ENCODE assay signal across 10 cellular contexts in genomic region chrX:118499295-118499694, GRCh38. TPM values are rescaled to one million over a fixed set of nuclear protein-coding genes. Genes with fewer than 3 reads are reported as not detected.
DNase-seq lines count a peak whose midpoint lies in the region; FAIRE-seq and TF ChIP-seq lines count a peak whose summit lies in the region.
"Had no signal": no experiment of that assay in that cellular context is flagged by ENCODE, and none has a peak within 500 bp of the region (broad histone marks: within the 10 kb centered on the region; RNA-seq: fewer than 3 reads in every experiment).

No MANE protein-coding gene starts in this region.

- H3K23ac ChIP-seq in H1 (ENCODE audit: insufficient read length) (no peak overlapping the region), trophoblast cell (ENCODE audit: low read length) (no peak overlapping the region)

- no peaks in the 10 kb centered on the region for H3K9me3 Mint-ChIP-seq in T-helper 2 cell treated with Interferon-gamma antibody and Interleukin-4, amounts not matched to agents 5 μg/mL and 100 μg/mL, for 36 hours

- H4K12ac ChIP-seq in trophoblast cell (ENCODE audit: low read depth, low read length) = no peak overlapping the region

- H4K5ac ChIP-seq in H1 (ENCODE audit: insufficient read length, low read depth, low read length) = no peak overlapping the region

- peak in 1 of 2 experiments; percentile 24; a peak in 1 of 4 replicates for TF ChIP-seq RAD21 in H1 (IDR thresholded peaks at IDR 0.05 in 1 of 2, conservative IDR thresholded peaks at IDR 0.05 in 1 of 2; ENCODE audit: low read depth in 2 of 2, low read length in 2 of 2)

- H3K9me3 ChIP-seq in H1 (ENCODE audit: insufficient read depth in 2 of 2, low read depth in 1 of 2, low read length in 1 of 2) = no peaks in the 10 kb centered on the region
- no peaks in the 10 kb centered on the region for H3K9me3 ChIP-seq in trophoblast cell (ENCODE audit: insufficient read depth, low read depth, low read length)
- no peaks in the 10 kb centered on the region for H3K9me3 ChIP-seq in MG63

- H3K4me2 ChIP-seq in H1 (ENCODE audit: insufficient read depth in 1 of 2, low read depth in 2 of 2, low read length in 2 of 2) (peak overlapping the region; percentile 51 to 57), trophoblast cell (ENCODE audit: low read length) (peak overlapping the region; percentile 48)

- H4K8ac ChIP-seq in H1 (ENCODE audit: extremely low read depth, insufficient read depth, low read length) (no peak overlapping the region), trophoblast cell (ENCODE audit: low read depth, low read length) (no peak overlapping the region)

- no peak overlapping the region for H4K91ac ChIP-seq in H1 (replicated peaks; ENCODE audit: insufficient read length, low read length)
- no peak overlapping the region for H4K91ac ChIP-seq in trophoblast cell (ENCODE audit: low read depth, low read length)

- TF ChIP-seq EP300 in H1 (IDR thresholded peaks at IDR 0.05; ENCODE audit: borderline replicate concordance in 1 of 2, low read depth in 2 of 2, low read length in 2 of 2) = no peak

- H3K9ac ChIP-seq in H1 (replicated peaks in 1 of 4; ENCODE audit: extremely low read depth in 1 of 4, low read depth in 3 of 4, low read length in 3 of 4) (peak overlapping the region in 2 of 4 experiments; percentile 21 to 37; a peak in 2 of 7 replicates), trophoblast cell (ENCODE audit: low read length) (no peak overlapping the region)

- H3K36me3 ChIP-seq in H1 (ENCODE audit: control insufficient read depth in 2 of 4, insufficient read depth in 4 of 4, low read length in 3 of 4) (no peaks in the 10 kb centered on the region), trophoblast cell (ENCODE audit: control insufficient read depth in 1 of 2, insufficient read depth in 2 of 2, low read length in 2 of 2) (no peaks in the 10 kb centered on the region), MG63 (no peaks in the 10 kb centered on the region)

- TF ChIP-seq POLR2A in H1 (IDR thresholded peaks at IDR 0.05; ENCODE audit: control extremely low read depth in 1 of 2, low read depth in 2 of 2, low read length in 2 of 2) = 0 out of 3 replicates have a peak, but pooled peaks of 1 of the 2 experiments have one; percentile 23

- H2AK5ac ChIP-seq in H1 (ENCODE audit: low read depth, low read length) (no peak overlapping the region), trophoblast cell (ENCODE audit: low read length) (no peak overlapping the region)

- WGBS in H1 (ENCODE audit: extremely low coverage in 1 of 2, insufficient coverage in 1 of 2, insufficient read length in 1 of 2, insufficient replicate concordance in 2 of 2, low coverage in 1 of 2, low lambda C conversion rate in 2 of 2, missing lambda C conversion rate in 1 of 2), 2 experiments = 11% methylated on average over 15 of the region's 15 CpGs; no CpG with 5 or more reads in 1 of the 2 experiments
- no CpG with 5 or more reads among the region's 15 CpGs for WGBS in trophoblast cell (ENCODE audit: extremely low coverage, insufficient coverage, insufficient read length)

- peaks cover 46% of the 10 kb centered on the region for H3K4me1 Mint-ChIP-seq in T-helper 2 cell treated with Interferon-gamma antibody and Interleukin-4, amounts not matched to agents 5 μg/mL and 100 μg/mL, for 36 hours (ENCODE audit: low read depth)

- H3K27me3 ChIP-seq in H1 (replicated peaks in 1 of 4; ENCODE audit: control insufficient read depth in 3 of 4, extremely low read depth in 1 of 4, insufficient read depth in 3 of 4, low read length in 3 of 4) = peaks cover 0 to 15% (median 9%) of the 10 kb centered on the region in 4 experiments; a peak in 6 of 7 replicates
- H3K27me3 ChIP-seq in trophoblast cell (ENCODE audit: insufficient read depth, low read length) = peaks cover 6% of the 10 kb centered on the region
- H3K27me3 ChIP-seq in MG63 = no peaks in the 10 kb centered on the region

- no peak overlapping the region for H2BK20ac ChIP-seq in H1 (ENCODE audit: low read length)

- no peak overlapping the region for H3K56ac ChIP-seq in H1 (replicated peaks; ENCODE audit: insufficient read length, low read depth, low read length)

- peak overlapping the region; percentile 70; the same call in 1 of the 2 replicates for H2AFZ ChIP-seq in H1 (ENCODE audit: low read length)
- no peak overlapping the region for H2AFZ ChIP-seq in trophoblast cell (ENCODE audit: insufficient read depth, low read length, poor library complexity)

- peaks cover 0 to 8% of the 10 kb centered on the region in 2 experiments; a peak in 1 of 4 replicates for H3K79me2 ChIP-seq in H1 (ENCODE audit: control insufficient read depth in 1 of 2, insufficient read depth in 2 of 2, low read length in 2 of 2)
- no peaks in the 10 kb centered on the region for H3K79me2 ChIP-seq in trophoblast cell (ENCODE audit: control insufficient read depth, insufficient read depth, low read length, poor library complexity)

- H4K20me1 ChIP-seq in H1 (replicated peaks in 1 of 2; ENCODE audit: control insufficient read depth in 1 of 2, insufficient read depth in 2 of 2, low read length in 2 of 2) = no peaks in the 10 kb centered on the region

- H3K18ac ChIP-seq in H1 (ENCODE audit: extremely low read depth, low read length) = no peak overlapping the region; the same call in 1 of the 2 replicates
- no peak overlapping the region for H3K18ac ChIP-seq in trophoblast cell (ENCODE audit: low read length)

- H3K4ac ChIP-seq in H1 (replicated peaks; ENCODE audit: insufficient read length, low read depth, low read length) = no peak overlapping the region
- H3K4ac ChIP-seq in trophoblast cell (ENCODE audit: low read depth, low read length) = no peak overlapping the region

- POLR2A ChIA-PET in H1 (lab: Charles Lee; ENCODE audit: partially characterized antibody) = no interaction called here

- H3K4me3 ChIP-seq in H1 (ENCODE audit: extremely low read depth in 1 of 4, insufficient read depth in 2 of 4, low read depth in 3 of 4, low read length in 4 of 4) (peak overlapping the region in 2 of 4 experiments; percentile 21 to 39; a peak in 4 of 8 replicates), trophoblast cell (ENCODE audit: low read depth, low read length) (no peak overlapping the region), MG63 (no peak overlapping the region)

- peaks cover 30% of the 10 kb centered on the region for H3K36me3 Mint-ChIP-seq in T-helper 2 cell treated with Interferon-gamma antibody and Interleukin-4, amounts not matched to agents 5 μg/mL and 100 μg/mL, for 36 hours (ENCODE audit: low read depth)

- H3K14ac ChIP-seq in H1 (ENCODE audit: insufficient read length) (no peak overlapping the region), trophoblast cell (ENCODE audit: low read length) (no peak overlapping the region)

- CTCF ChIA-PET in H1 (lab: Charles Lee; ENCODE audit: partially characterized antibody) = interaction anchor here (0.6 to 2.3 kb wide), 9 partner anchors 9 to 505 kb away, joined by 3 to 8 read pairs (median 4); no protein-coding TSS in a partner anchor

- H3K23me2 ChIP-seq in H1 (ENCODE audit: low read depth, low read length) = peaks cover 5% of the 10 kb centered on the region; the same call in 1 of the 2 replicates

- H3K4me1 ChIP-seq in H1 (replicated peaks in 1 of 4; ENCODE audit: control insufficient read depth in 3 of 4, insufficient read depth in 4 of 4, low read length in 3 of 4) (peaks cover 0 to 11% (median 8%) of the 10 kb centered on the region in 4 experiments; a peak in 5 of 7 replicates), trophoblast cell (ENCODE audit: control insufficient read depth in 1 of 2, insufficient read depth in 2 of 2, low read length in 2 of 2) (peaks cover 0 to 6% of the 10 kb centered on the region in 2 experiments)

- no peak overlapping the region for H3K27ac Mint-ChIP-seq in T-helper 2 cell treated with Interferon-gamma antibody and Interleukin-4, amounts not matched to agents 5 μg/mL and 100 μg/mL, for 36 hours

- no peak for FAIRE-seq in H1 (lab: Jason Lieb, UNC)
- FAIRE-seq: islet of Langerhans had no signal

- H2BK5ac ChIP-seq in H1 (ENCODE audit: low read depth, low read length) (no peak overlapping the region), trophoblast cell (ENCODE audit: low read depth, low read length, poor library complexity) (no peak overlapping the region)

- TF ChIP-seq CTCF in H1 (IDR thresholded peaks at IDR 0.05; ENCODE audit: control extremely low read depth in 1 of 3, insufficient read depth in 1 of 3, low read depth in 1 of 3, low read length in 3 of 3) = peak; percentile 10 to 18 (median 18); a peak in 3 of 4 replicates

- H3K27me3 Mint-ChIP-seq in T-helper 2 cell treated with Interferon-gamma antibody and Interleukin-4, amounts not matched to agents 5 μg/mL and 100 μg/mL, for 36 hours (ENCODE audit: low read depth) = no peaks in the 10 kb centered on the region

- DNase-seq in T-helper 2 cell treated with Interferon-gamma antibody and Interleukin-4, amounts not matched to agents 5 μg/mL and 100 μg/mL, for 36 hours (ENCODE audit: low spot score) = no peak
- DNase-seq in T-helper 2 cell = no peak
- peak; percentile 66 for DNase-seq in NCI-H2227 treated with DMSO at 0.1 percent for 48 hours (lab: John Stamatoyannopoulos, UW)
- peak in 1 of 2 experiments; percentile 47 for DNase-seq in H1 (ENCODE audit: low read depth in 1 of 2, low spot score in 2 of 2)
- DNase-seq in trophoblast cell = no peak
- DNase-seq in MG63 = no peak
- no peak for DNase-seq in germinal center (ENCODE audit: low spot score)
- no peak for DNase-seq in activated T-cell treated with anti-CD3 and anti-CD28 coated beads, Interleukin-2, amount 50 U/mL, for 1 hour
- DNase-seq: Kasumi-1 had no signal

- H3K79me1 ChIP-seq in H1 (ENCODE audit: low read depth, low read length) (no peaks in the 10 kb centered on the region), trophoblast cell (ENCODE audit: low read length) (no peaks in the 10 kb centered on the region)

- no peak overlapping the region for H2BK120ac ChIP-seq in H1 (replicated peaks; ENCODE audit: low read depth, low read length)
- no peak overlapping the region for H2BK120ac ChIP-seq in trophoblast cell (ENCODE audit: insufficient read depth, low read length, poor library complexity)

- H2BK15ac ChIP-seq in H1 (ENCODE audit: low read length) = no peak overlapping the region

- H3K4me3 Mint-ChIP-seq in T-helper 2 cell treated with Interferon-gamma antibody and Interleukin-4, amounts not matched to agents 5 μg/mL and 100 μg/mL, for 36 hours = peak overlapping the region; percentile 20

- H3K27ac ChIP-seq in H1 (ENCODE audit: low read depth, low read length) = no peak overlapping the region
- H3K27ac ChIP-seq in trophoblast cell (ENCODE audit: low read depth, low read length) = no peak overlapping the region

- no peak overlapping the region for H2BK12ac ChIP-seq in H1 (ENCODE audit: low read depth, low read length)
- H2BK12ac ChIP-seq in trophoblast cell (ENCODE audit: low read length) = no peak overlapping the region

RNA-seq across cellular contexts. Expression of gene DOCK11, which starts 3.7 kb away (rescaled TPM):
- total RNA-seq in H1 (2021; fragmentation: NEBNext Ultra II Directional; extraction: Animal tissue kit (Norgen Biotek cat#: 25700)) = 11.9 and 12.0 TPM in 2 replicates
- polyA plus RNA-seq in H1 (2011; rRNA removed) = 2.8 and 4.9 TPM in 2 replicates
- polyA plus RNA-seq in H1 (2011; cell fraction: cytosol; rRNA removed) = 7.8 TPM
- polyA plus RNA-seq in H1 (2011; cell fraction: nucleus; rRNA removed) = 2.6 TPM
- polyA plus RNA-seq in H1 (2012, experiment 1 of 2) = 6.5 to 8.9 TPM (median 7.8 TPM) in 4 replicates
- polyA plus RNA-seq in H1 (2012, experiment 2 of 2) = 0.84 TPM
- polyA plus RNA-seq in H1 (2013, experiment 1 of 2) = 6.1 TPM
- 6.5 TPM for polyA plus RNA-seq in H1 (2013, experiment 2 of 2)
- 9.8 and 15.2 TPM in 2 replicates for polyA minus RNA-seq in H1 (2011; rRNA and poly(A)+ RNA removed)
- polyA minus RNA-seq in H1 (2011; cell fraction: cytosol; rRNA and poly(A)+ RNA removed) = 6.5 TPM
- 13.7 TPM for polyA minus RNA-seq in H1 (2011; cell fraction: nucleus; rRNA and poly(A)+ RNA removed)
- polyA plus RNA-seq in trophoblast cell (2013) = 3.1 TPM in 2 replicates
- total RNA-seq in MG63 (2014; rRNA removed; shearing (Covaris generic); ENCODE audit: low replicate concordance) = 4.3 and 6.4 TPM in 2 replicates
